8 cellular contexts compared by ENCODE assay signal in genomic region chr16:66927012-66927436, GRCh38. TPM values are rescaled to one million over a fixed set of nuclear protein-coding genes. Genes with fewer than 3 reads are reported as not detected.
A peak's percentile ranks its signal among the peaks of the same experiment; 100 is the strongest.
DNase-seq lines count a peak whose midpoint lies in the region; ATAC-seq and TF ChIP-seq lines count a peak whose summit lies in the region.
"Had no signal": no experiment of that assay in that cellular context is flagged by ENCODE, and none has a peak within 500 bp of the region (broad histone marks: within the 10 kb centered on the region; RNA-seq: fewer than 3 reads in every experiment).

No MANE protein-coding gene starts in this region.

- no peak overlapping the region for H3K4me3 Mint-ChIP-seq in stimulated activated memory B cell treated with anti-CD40 and anti-IgM and Interleukin-4, amounts not matched to agents 10 μg/mL and 1 μg/mL and 100 μg/mL, for 72 hours
- no peak overlapping the region for H3K4me3 Mint-ChIP-seq in CD4-positive, alpha-beta T cell
- H3K4me3 Mint-ChIP-seq: activated B cell treated with CpG ODN at 0.5 μM for 24 hours had no signal

- H3K27ac ChIP-seq in CD4-positive, alpha-beta T cell (ENCODE audit: low read depth, low read length): no peak overlapping the region

- peaks cover 16% of the 10 kb centered on the region for H3K36me3 Mint-ChIP-seq in stimulated activated memory B cell treated with anti-CD40 and anti-IgM and Interleukin-4, amounts not matched to agents 10 μg/mL and 1 μg/mL and 100 μg/mL, for 72 hours
- peaks cover 12% of the 10 kb centered on the region for H3K36me3 Mint-ChIP-seq in CD4-positive, alpha-beta T cell (ENCODE audit: low read depth)

- ATAC-seq in GM21529 (IDR thresholded peaks at IDR 0.05; ENCODE audit: unreplicated experiment): peak; percentile 37
- ATAC-seq in stimulated activated memory B cell treated with anti-CD40 and anti-IgM and Interleukin-4, amounts not matched to agents 10 μg/mL and 1 μg/mL and 100 μg/mL, for 72 hours: peak; percentile 25
- no peak for ATAC-seq in CD4-positive, alpha-beta T cell (ENCODE audit: poor library complexity)

- no peak for TF ChIP-seq CTCF in fibroblast of the aortic adventitia (IDR thresholded peaks at IDR 0.05; ENCODE audit: insufficient read depth, low read length)
- TF ChIP-seq CTCF in CD4-positive, alpha-beta T cell (IDR thresholded peaks at IDR 0.05): no peak

- H3K4me1 Mint-ChIP-seq in stimulated activated memory B cell treated with anti-CD40 and anti-IgM and Interleukin-4, amounts not matched to agents 10 μg/mL and 1 μg/mL and 100 μg/mL, for 72 hours: peaks cover 36% of the 10 kb centered on the region
- H3K4me1 Mint-ChIP-seq in CD4-positive, alpha-beta T cell (ENCODE audit: low read depth): peaks cover 11% of the 10 kb centered on the region

- H3K27ac Mint-ChIP-seq in stimulated activated memory B cell treated with anti-CD40 and anti-IgM and Interleukin-4, amounts not matched to agents 10 μg/mL and 1 μg/mL and 100 μg/mL, for 72 hours: no peak overlapping the region
- H3K27ac Mint-ChIP-seq in CD4-positive, alpha-beta T cell: no peak overlapping the region
- H3K27ac Mint-ChIP-seq: activated B cell treated with CpG ODN at 0.5 μM for 24 hours had no signal

- CTCF ChIA-PET in CD4-positive, alpha-beta T cell (lab: Charles Lee): no interaction called here

- POLR2A ChIA-PET in CD4-positive, alpha-beta T cell (lab: Charles Lee): no interaction called here

- intact Hi-C loops in CD4-positive, alpha-beta T cell (cut with DNase I, micrococcal nuclease): no loop called here

- H3K9me3 ChIP-seq in CD4-positive, alpha-beta T cell (ENCODE audit: control insufficient read depth, low read length): no peaks in the 10 kb centered on the region

- H3K27me3 ChIP-seq in CD4-positive, alpha-beta T cell (ENCODE audit: control insufficient read depth, insufficient read depth, low read length): peaks cover 28% of the 10 kb centered on the region

- H3K27me3 Mint-ChIP-seq in stimulated activated memory B cell treated with anti-CD40 and anti-IgM and Interleukin-4, amounts not matched to agents 10 μg/mL and 1 μg/mL and 100 μg/mL, for 72 hours: peaks cover 42% of the 10 kb centered on the region
- peaks cover 48% of the 10 kb centered on the region for H3K27me3 Mint-ChIP-seq in CD4-positive, alpha-beta T cell

- no peaks in the 10 kb centered on the region for H3K9me3 Mint-ChIP-seq in stimulated activated memory B cell treated with anti-CD40 and anti-IgM and Interleukin-4, amounts not matched to agents 10 μg/mL and 1 μg/mL and 100 μg/mL, for 72 hours
- H3K9me3 Mint-ChIP-seq in CD4-positive, alpha-beta T cell: no peaks in the 10 kb centered on the region
- H3K9me3 Mint-ChIP-seq: activated B cell treated with CpG ODN at 0.5 μM for 24 hours had no signal

- H3K4me3 ChIP-seq in fibroblast of the aortic adventitia (ENCODE audit: low read depth, low read length): no peak overlapping the region

- DNase-seq in RKO (ENCODE audit: low spot score) (peak; percentile 36), fibroblast of the aortic adventitia (ENCODE audit: low read depth) (peak; percentile 81), NCI-H510A (lab: John Stamatoyannopoulos, UW) (no peak)
- DNase-seq in CD4-positive, alpha-beta T cell: no peak
- no peak for DNase-seq in NK-92 treated with Interleukin-12 subunit alpha and Interleukin-12 subunit beta, amount 100 ng/mL, for 24 hours (lab: John Stamatoyannopoulos, UW)
- DNase-seq: activated B cell treated with CpG ODN at 0.5 μM for 24 hours had no signal

RNA-seq across cellular contexts. Expression of gene RRAD, which starts 1.7 kb away (rescaled TPM):
- 0.72 and 3.8 TPM in 2 replicates for total RNA-seq in fibroblast of the aortic adventitia (ENCODE audit: low replicate concordance)
- under 1 TPM; 0.28 to 0.49 TPM for total RNA-seq in CD4-positive, alpha-beta T cell
- total RNA-seq: activated B cell treated with CpG ODN at 0.5 μM for 24 hours had no signal

RNA-seq across cellular contexts. Expression of gene CIAO2B, which starts 7.2 kb away (rescaled TPM):
- total RNA-seq in fibroblast of the aortic adventitia (ENCODE audit: low replicate concordance): 12.8 and 109 TPM in 2 replicates
- 10 to 100 TPM; 58.6 to 70.4 TPM for total RNA-seq in CD4-positive, alpha-beta T cell

RNA-seq across cellular contexts. Expression of gene CES2, which starts 8.3 kb away (rescaled TPM):
- 28.3 and 37.6 TPM in 2 replicates for total RNA-seq in fibroblast of the aortic adventitia (ENCODE audit: low replicate concordance)
- 10 to 100 TPM; 59.3 to 62.6 TPM for total RNA-seq in CD4-positive, alpha-beta T cell

RNA-seq across cellular contexts. Expression of gene CDH16, which starts 8.3 kb away (rescaled TPM):
- total RNA-seq in fibroblast of the aortic adventitia (ENCODE audit: low replicate concordance): not detected in 2 replicates
- total RNA-seq in CD4-positive, alpha-beta T cell: not detected
- total RNA-seq: activated B cell treated with CpG ODN at 0.5 μM for 24 hours had no signal

RNA-seq across cellular contexts. Expression of gene CES3, which starts 34.0 kb away (rescaled TPM):
- 0.54 TPM in 1 of 2 replicates, not detected in the other for total RNA-seq in fibroblast of the aortic adventitia (ENCODE audit: low replicate concordance)
- total RNA-seq in CD4-positive, alpha-beta T cell: 1 to 10 TPM; 1.1 to 1.3 TPM

Comparison
In these comparisons a context has a peak if more than half of its experiments do, and no peak if none do; other contexts are left out.
1. DNase-seq: peak in RKO (single experiment) and fibroblast of the aortic adventitia (single experiment); none in NCI-H510A (single experiment), CD4-positive, alpha-beta T cell (0 of 10) and NK-92 treated with Interleukin-12 subunit alpha and Interleukin-12 subunit beta, amount 100 ng/mL, for 24 hours (single experiment).